ENCODE assay signal across 14 cellular contexts in the genomic region with DNA sequence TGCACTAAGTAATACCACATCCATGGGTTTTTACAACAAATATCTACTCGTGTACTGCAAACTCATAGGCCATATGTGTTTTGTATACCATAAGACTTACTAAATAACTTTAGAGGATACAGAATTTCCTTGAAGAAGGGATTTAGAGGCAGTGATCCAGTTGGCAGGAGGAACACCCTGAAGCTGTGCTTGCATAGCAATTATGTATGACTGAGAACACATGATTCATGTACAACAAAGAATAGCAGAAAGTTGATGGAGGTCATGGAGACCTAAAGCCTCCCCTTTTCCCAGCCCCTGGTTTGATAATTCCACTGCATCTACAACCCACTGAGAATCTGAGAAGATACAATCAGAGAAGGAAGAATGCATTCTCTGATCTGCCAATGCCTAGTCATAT.
"Had no signal": no experiment of that assay in that cellular context is flagged by ENCODE, and none has a peak within 500 bp of the region (broad histone marks: within the 10 kb centered on the region; RNA-seq: fewer than 3 reads in every experiment).

No MANE protein-coding gene starts in this region.

- H3K36me3 Mint-ChIP-seq: activated naive CD8-positive, alpha-beta T cell; naive B cell had no signal

- H3K27ac Mint-ChIP-seq: activated naive CD8-positive, alpha-beta T cell; naive B cell; T-helper 17 cell had no signal

- H3K27me3 Mint-ChIP-seq: activated naive CD8-positive, alpha-beta T cell; naive B cell; T-helper 17 cell had no signal

- H3K4me1 Mint-ChIP-seq: naive B cell, T-helper 17 cell had no signal

- H3K27me3 ChIP-seq: dorsolateral prefrontal cortex, neutrophil, right lobe of liver, upper lobe of right lung had no signal

- H3K27ac ChIP-seq: dorsolateral prefrontal cortex, lower lobe of right lung, neutrophil, right lobe of liver, upper lobe of right lung had no signal

- H3K4me3 Mint-ChIP-seq: activated naive CD8-positive, alpha-beta T cell; activated T-cell treated with anti-CD3 and anti-CD28 coated beads, Interleukin-2, amount 50 U/mL, for 4 hours; naive B cell; T-helper 17 cell had no signal

- ATAC-seq: activated T-cell treated with anti-CD3 and anti-CD28 coated beads, Interleukin-2, amount 50 U/mL, for 4 hours; lower lobe of right lung; right lobe of liver; T-helper 17 cell; upper lobe of right lung had no signal

- H3K9me3 ChIP-seq: lower lobe of right lung, neutrophil, right lobe of liver, upper lobe of right lung had no signal

- H3K4me3 ChIP-seq: dorsolateral prefrontal cortex, lower lobe of right lung, right lobe of liver, upper lobe of right lung had no signal

- H3K36me3 ChIP-seq: lower lobe of right lung, neutrophil, right lobe of liver, upper lobe of right lung had no signal

- DNase-seq: activated effector memory CD4-positive, alpha-beta T cell treated with anti-CD3 and anti-CD28 coated beads, Interleukin-2, amount 50 U/mL, for 16 hours; activated T-cell treated with anti-CD3 and anti-CD28 coated beads, Interleukin-2, amount 50 U/mL, for 4 hours; dorsolateral prefrontal cortex; hypothalamus; left cardiac atrium; lower lobe of right lung; naive B cell; right lobe of liver; stimulated activated CD4-positive, alpha-beta T cell treated with anti-CD3 and anti-CD28 coated beads, Interleukin-12 subunit alpha, Interleukin-12 subunit beta, amount 100 ng/mL, for 4 hours; stimulated activated naive CD4-positive, alpha-beta T cell; T-helper 17 cell; upper lobe of right lung had no signal

- H3K4me1 ChIP-seq: right lobe of liver, upper lobe of right lung had no signal
